1 cellular context compared by ENCODE assay signal in genomic region chr3:39106281-39107055, GRCh38.
TF ChIP-seq lines count a peak whose summit lies in the region.

No MANE protein-coding gene starts in this region.

TF ChIP-seq in H1, 55 proteins besides CTCF, POLR2A, EP300 and RAD21:
- TF ChIP-seq TBP (IDR thresholded peaks at IDR 0.05; ENCODE audit: low read depth, low read length) (no peak), CTBP2 (IDR thresholded peaks at IDR 0.05; ENCODE audit: borderline replicate concordance, insufficient read depth, insufficient read length, low read length) (peak; percentile 56), CHD2 (IDR thresholded peaks at IDR 0.05; ENCODE audit: low read length) (no peak), HDAC2 (IDR thresholded peaks at IDR 0.05; ENCODE audit: borderline replicate concordance in 1 of 2, low read depth in 2 of 2, low read length in 2 of 2) (0 out of 4 replicates have a peak, but pooled peaks of 1 of the 2 experiments have one; percentile 13), EGR1 (IDR thresholded peaks at IDR 0.05; ENCODE audit: borderline replicate concordance, low read depth, low read length) (no peak), RFX5 (IDR thresholded peaks at IDR 0.05; ENCODE audit: borderline replicate concordance, low read depth, low read length) (no peak), CHD7 (IDR thresholded peaks at IDR 0.05; ENCODE audit: insufficient replicate concordance, low read length) (no peak), SP4 (IDR thresholded peaks at IDR 0.05; ENCODE audit: low read length) (no peak), CREB1 (IDR thresholded peaks at IDR 0.05) (no peak), TAF1 (IDR thresholded peaks at IDR 0.05; ENCODE audit: low read depth, low read length) (peak; percentile 62; the same call in 1 of the 2 replicates), SIN3A (conservative IDR thresholded peaks at IDR 0.05 in 1 of 2, IDR thresholded peaks at IDR 0.05 in 1 of 2; ENCODE audit: low read depth in 1 of 2, low read length in 2 of 2) (0 out of 4 replicates have a peak, but pooled peaks of 1 of the 2 experiments have one; percentile 38)
TF ChIP-seq in H1: peak in this region for 4.
